Comparison of ENCODE assay signal across 11 cellular contexts in the genomic region with DNA sequence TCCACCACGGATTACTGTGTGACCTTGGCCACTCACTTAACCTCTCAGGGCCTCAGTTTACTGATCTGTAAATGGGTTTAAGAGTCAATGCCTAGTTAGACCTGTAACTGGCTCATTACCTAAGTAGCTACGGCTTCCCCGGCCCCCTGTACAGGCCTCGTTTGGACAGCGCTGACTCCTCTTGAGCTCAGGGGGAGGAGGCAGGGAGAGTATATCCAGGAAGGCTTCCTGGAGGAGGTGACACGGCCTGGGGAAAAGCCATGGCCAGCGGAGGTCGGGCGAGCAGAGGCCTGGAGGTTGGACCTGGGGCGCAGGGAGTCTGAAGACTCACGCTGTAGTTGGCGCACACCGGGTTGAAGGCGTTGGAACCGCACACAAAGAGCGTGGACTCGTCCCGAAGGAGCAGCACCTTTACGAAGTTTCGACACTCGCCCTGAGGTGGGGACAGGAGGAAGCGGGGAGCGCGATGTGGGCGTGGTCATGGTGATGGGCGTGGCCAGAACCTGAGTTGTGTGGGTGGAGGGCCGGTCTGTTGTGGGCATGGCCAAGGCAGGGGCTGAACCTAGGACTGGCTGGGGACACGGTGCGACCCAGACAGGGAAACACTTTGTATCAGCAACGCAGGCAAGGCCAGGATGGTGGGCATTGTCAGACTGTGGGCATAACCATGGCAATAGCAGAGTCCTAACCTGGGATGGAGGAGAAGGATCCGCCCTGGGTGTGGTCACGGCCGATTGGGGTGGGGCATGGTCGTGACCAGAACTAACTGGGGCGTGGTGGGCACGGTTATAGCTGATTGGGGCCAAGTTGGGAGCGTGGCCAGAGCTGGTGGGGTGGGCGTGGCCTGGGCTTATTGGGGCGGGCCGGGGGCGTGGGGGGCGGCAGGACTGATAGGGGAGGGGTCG. TPM values are rescaled to one million over a fixed set of nuclear protein-coding genes. Genes with fewer than 3 reads are reported as not detected.
DNase-seq lines count a peak whose midpoint lies in the region; ATAC-seq, FAIRE-seq and TF ChIP-seq lines count a peak whose summit lies in the region.
"Had no signal": no experiment of that assay in that cellular context is flagged by ENCODE, and none has a peak within 500 bp of the region (broad histone marks: within the 10 kb centered on the region; RNA-seq: fewer than 3 reads in every experiment).

No MANE protein-coding gene starts in this region.

- peak; percentile 84 for ATAC-seq in K562
- ATAC-seq in GM19328 (IDR thresholded peaks at IDR 0.05; ENCODE audit: unreplicated experiment): no peak
- ATAC-seq in HG02763 (IDR thresholded peaks at IDR 0.05; ENCODE audit: unreplicated experiment): no peak

- peak overlapping the region; percentile 94 for H3K4me2 ChIP-seq in K562 (ENCODE audit: insufficient read depth, low read length)

- H3K4me1 ChIP-seq in K562 (replicated peaks in 1 of 2; ENCODE audit: control insufficient read depth in 2 of 2, insufficient read depth in 2 of 2, low read length in 2 of 2): peaks cover 11 to 53% of the 10 kb centered on the region in 2 experiments

- no peaks in the 10 kb centered on the region for H3K27me3 ChIP-seq in K562 (ENCODE audit: control insufficient read depth in 2 of 2, insufficient read depth in 2 of 2, low read length in 2 of 2)
- H3K27me3 ChIP-seq: sigmoid colon had no signal

- CTCF ChIA-PET in K562 (lab: Yijun Ruan, JAX; ENCODE audit: low intra/inter-chr PET ratio): interaction anchor here (3.2 kb wide), 1 partner anchor 81 kb away, joined by 29 read pairs; no protein-coding TSS in a partner anchor

- peak; percentile 85 for DNase-seq in COLO829 (ENCODE audit: low spot score)
- peak; percentile 15 for DNase-seq in Jurkat, Clone E6-1 (ENCODE audit: low read depth, low spot score)
- DNase-seq in K562 (ENCODE audit: extremely low read depth in 1 of 4, low spot score in 3 of 4): peak; percentile 91 to 94 (median 92)
- DNase-seq in Kasumi-1 (lab: John Stamatoyannopoulos, UW): no peak
- DNase-seq: activated T-cell treated with anti-CD3 and anti-CD28 coated beads for 4 hours, COR-L47, KG1, NCI-H510A treated with DMSO at 0.1 percent for 48 hours, sigmoid colon had no signal

- no peaks in the 10 kb centered on the region for H3K9me1 ChIP-seq in K562 (ENCODE audit: control insufficient read depth, insufficient read depth, low read length)

- no peak for TF ChIP-seq POLR2A in K562 (conservative IDR thresholded peaks at IDR 0.05)

- TF ChIP-seq RAD21 in K562 (CRISPR knock-in tag; conservative IDR thresholded peaks at IDR 0.05 in 1 of 2, IDR thresholded peaks at IDR 0.05 in 1 of 2): no peak

- FAIRE-seq in K562 (lab: Jason Lieb, UNC): peak; percentile 96

- POLR2A ChIA-PET in K562 (lab: Yijun Ruan, JAX): interaction anchor here (1.0 to 1.2 kb wide), 3 partner anchors 8 to 15 kb away, joined by 3 to 6 read pairs (median 3); no protein-coding TSS in a partner anchor

- intact Hi-C loops in K562 (cut with micrococcal nuclease): loop anchor here (5.0 kb wide), 1 partner anchor 81 kb away; a partner anchor contains a TSS

- no TSS peak for BruUV-seq in K562 (replicated peaks; lab: Mats Ljungman, UMichigan)

- TF ChIP-seq EP300 in K562 (IDR thresholded peaks at IDR 0.05; ENCODE audit: low read length): no peak

- in situ Hi-C loops in K562 (cut with MboI): no loop called here

- H3K79me2 ChIP-seq in K562 (ENCODE audit: control insufficient read depth, insufficient read depth, low read length): no peaks in the 10 kb centered on the region

- H3K9ac ChIP-seq in K562 (ENCODE audit: insufficient read depth in 1 of 2, low read depth in 2 of 2, low read length in 2 of 2): peak overlapping the region; percentile 34 to 89; a peak in 3 of 4 replicates

- H3K36me3 ChIP-seq in K562 (ENCODE audit: control insufficient read depth, insufficient read depth, low read length): no peaks in the 10 kb centered on the region
- H3K36me3 ChIP-seq: sigmoid colon had no signal

- H3K27ac ChIP-seq in K562 (ENCODE audit: extremely low read depth, low read depth, low read length): peak overlapping the region; percentile 67
- H3K27ac ChIP-seq: sigmoid colon had no signal

- no peak for TF ChIP-seq CTCF in K562 (IDR thresholded peaks at IDR 0.05 in 2 of 3, conservative IDR thresholded peaks at IDR 0.05 in 1 of 3; ENCODE audit: insufficient read depth in 2 of 3, low read depth in 1 of 3, low read length in 3 of 3)

- H4K20me1 ChIP-seq in K562 (replicated peaks; ENCODE audit: control insufficient read depth, insufficient read depth, low read length): no peaks in the 10 kb centered on the region

- 3% methylated on average over 43 of the region's 43 CpGs for WGBS in K562 (ENCODE audit: insufficient coverage, low coverage, missing lambda C conversion rate)

- H2AFZ ChIP-seq in K562 (ENCODE audit: low read depth, low read length): peak overlapping the region; percentile 91

- no peaks in the 10 kb centered on the region for H3K9me3 ChIP-seq in K562 (replicated peaks; ENCODE audit: control insufficient read depth, insufficient read depth, low read depth, low read length)
- H3K9me3 ChIP-seq: sigmoid colon had no signal

- no peak overlapping the region for H3K4me3 ChIP-seq in Jurkat, Clone E6-1 (ENCODE audit: low read length)
- peak overlapping the region; percentile 40 for H3K4me3 ChIP-seq in K562
- H3K4me3 ChIP-seq: sigmoid colon had no signal

RNA-seq across cellular contexts. Expression of a gene that starts 3.6 kb away (rescaled TPM):
- polyA plus RNA-seq in Jurkat, Clone E6-1 (2012; ENCODE audit: insufficient read depth, insufficient read length): 2.2 TPM
- total RNA-seq in K562 (2011; cell fraction: chromatin; rRNA removed; ENCODE audit: low replicate concordance): 3.4 and 12.9 TPM in 2 replicates
- 12.9 and 13.2 TPM in 2 replicates for total RNA-seq in K562 (2011; cell fraction: nucleolus; rRNA removed)
- 9.3 and 10.5 TPM in 2 replicates for total RNA-seq in K562 (2011; cell fraction: nucleoplasm; rRNA removed)
- total RNA-seq in K562 (2014; rRNA removed) (2.5 and 2.7 TPM in 2 replicates), K562 (2014; rRNA removed; fragmentation: Illumina TruSeq; extraction: Trizol) (0.57 and 0.65 TPM in 2 replicates), K562 (2015; rRNA removed; fragmentation: Illumina TruSeq; extraction: Trizol) (0.83 and 1.1 TPM in 2 replicates), K562 (2021) (3.7 and 4.6 TPM in 2 replicates)
- polyA plus RNA-seq in K562 (2011; rRNA removed) (2.6 and 4.9 TPM in 2 replicates), K562 (2014; fragmentation: Illumina TruSeq; extraction: Trizol) (1.4 and 2.7 TPM in 2 replicates), K562 (2014; fragmentation: Nextera tagmentation; extraction: Ambion mirVana) (not detected), K562 (2014; rRNA removed) (1.7 and 3.8 TPM in 2 replicates)
- 6.8 and 8.8 TPM in 2 replicates for polyA plus RNA-seq in K562 (2011; cell fraction: cytosol; rRNA removed)
- 7.2 and 8.1 TPM in 2 replicates for polyA plus RNA-seq in K562 (2011; cell fraction: nucleus; rRNA removed)
- 1.3 and 1.6 TPM in 2 replicates for polyA plus RNA-seq in K562 (2012)
- polyA minus RNA-seq in K562 (2011; rRNA and poly(A)+ RNA removed): 5.1 and 7.6 TPM in 2 replicates
- polyA minus RNA-seq in K562 (2011; cell fraction: cytosol; rRNA and poly(A)+ RNA removed): 9.4 and 13.2 TPM in 2 replicates
- 4.4 and 7.0 TPM in 2 replicates for polyA minus RNA-seq in K562 (2011; cell fraction: nucleus; rRNA and poly(A)+ RNA removed)

RNA-seq across cellular contexts. Expression of a gene that starts 16.1 kb away (rescaled TPM):
- not detected for polyA plus RNA-seq in Jurkat, Clone E6-1 (2012; ENCODE audit: insufficient read depth, insufficient read length)
- 5.0 and 14.6 TPM in 2 replicates for total RNA-seq in K562 (2011; cell fraction: chromatin; rRNA removed; ENCODE audit: low replicate concordance)
- total RNA-seq in K562 (2011; cell fraction: nucleolus; rRNA removed): 18.2 and 23.3 TPM in 2 replicates
- total RNA-seq in K562 (2011; cell fraction: nucleoplasm; rRNA removed): 12.4 and 14.4 TPM in 2 replicates
- 8.4 and 10.6 TPM in 2 replicates for total RNA-seq in K562 (2014; rRNA removed)
- total RNA-seq in K562 (2014; rRNA removed; fragmentation: Illumina TruSeq; extraction: Trizol): 3.8 and 4.6 TPM in 2 replicates
- 9.4 and 9.5 TPM in 2 replicates for total RNA-seq in K562 (2015; rRNA removed; fragmentation: Illumina TruSeq; extraction: Trizol)
- total RNA-seq in K562 (2021): 11.5 and 11.7 TPM in 2 replicates
- polyA plus RNA-seq in K562 (2011; rRNA removed): 10.9 and 11.9 TPM in 2 replicates
- polyA plus RNA-seq in K562 (2011; cell fraction: cytosol; rRNA removed): 15.4 and 23.9 TPM in 2 replicates
- 2.7 and 3.4 TPM in 2 replicates for polyA plus RNA-seq in K562 (2011; cell fraction: nucleus; rRNA removed)
- 9.0 and 20.7 TPM in 2 replicates for polyA plus RNA-seq in K562 (2012)
- 8.7 and 12.6 TPM in 2 replicates for polyA plus RNA-seq in K562 (2014; fragmentation: Illumina TruSeq; extraction: Trizol)
- 1 to 10 TPM; 1.5 to 5.1 TPM for polyA plus RNA-seq in K562 (2014; fragmentation: Nextera tagmentation; extraction: Ambion mirVana)
- polyA plus RNA-seq in K562 (2014; rRNA removed): 11.9 and 12.3 TPM in 2 replicates
- 3.2 and 3.6 TPM in 2 replicates for polyA minus RNA-seq in K562 (2011; rRNA and poly(A)+ RNA removed)
- polyA minus RNA-seq in K562 (2011; cell fraction: cytosol; rRNA and poly(A)+ RNA removed): 6.2 and 7.6 TPM in 2 replicates
- 1.2 and 2.6 TPM in 2 replicates for polyA minus RNA-seq in K562 (2011; cell fraction: nucleus; rRNA and poly(A)+ RNA removed)

RNA-seq across cellular contexts. Expression of a gene that starts 20.9 kb away (rescaled TPM):
- polyA plus RNA-seq in Jurkat, Clone E6-1 (2012; ENCODE audit: insufficient read depth, insufficient read length): not detected
- total RNA-seq in K562 (2011; cell fraction: chromatin; rRNA removed; ENCODE audit: low replicate concordance): 8.0 and 24.6 TPM in 2 replicates
- 11.3 and 12.8 TPM in 2 replicates for total RNA-seq in K562 (2011; cell fraction: nucleolus; rRNA removed)
- total RNA-seq in K562 (2011; cell fraction: nucleoplasm; rRNA removed): 10.8 and 12.9 TPM in 2 replicates
- total RNA-seq in K562 (2014; rRNA removed) (0.50 and 0.86 TPM in 2 replicates), K562 (2014; rRNA removed; fragmentation: Illumina TruSeq; extraction: Trizol) (0.15 and 0.26 TPM in 2 replicates), K562 (2015; rRNA removed; fragmentation: Illumina TruSeq; extraction: Trizol) (0.07 TPM in 1 of 2 replicates, not detected in the other), K562 (2021) (1.3 TPM in 2 replicates)
- polyA plus RNA-seq in K562 (2011; rRNA removed) (1.3 and 1.6 TPM in 2 replicates), K562 (2014; fragmentation: Illumina TruSeq; extraction: Trizol) (0.54 and 0.62 TPM in 2 replicates), K562 (2014; fragmentation: Nextera tagmentation; extraction: Ambion mirVana) (under 1 TPM; 0.04 TPM), K562 (2014; rRNA removed) (0.85 and 0.94 TPM in 2 replicates)
- polyA plus RNA-seq in K562 (2011; cell fraction: cytosol; rRNA removed): 1.0 and 1.3 TPM in 2 replicates
- polyA plus RNA-seq in K562 (2011; cell fraction: nucleus; rRNA removed): 3.6 and 9.2 TPM in 2 replicates
- polyA plus RNA-seq in K562 (2012): 0.50 and 0.51 TPM in 2 replicates
- polyA minus RNA-seq in K562 (2011; rRNA and poly(A)+ RNA removed): 0.81 and 1.5 TPM in 2 replicates
- polyA minus RNA-seq in K562 (2011; cell fraction: cytosol; rRNA and poly(A)+ RNA removed): 0.95 TPM in 1 of 2 replicates, not detected in the other
- polyA minus RNA-seq in K562 (2011; cell fraction: nucleus; rRNA and poly(A)+ RNA removed): 2.0 and 2.8 TPM in 2 replicates

RNA-seq across cellular contexts. Expression of a gene that starts 37.6 kb away (rescaled TPM):
- polyA plus RNA-seq in Jurkat, Clone E6-1 (2012; ENCODE audit: insufficient read depth, insufficient read length): not detected
- 1.0 and 3.0 TPM in 2 replicates for total RNA-seq in K562 (2011; cell fraction: chromatin; rRNA removed; ENCODE audit: low replicate concordance)
- 0.92 and 1.2 TPM in 2 replicates for total RNA-seq in K562 (2011; cell fraction: nucleolus; rRNA removed)
- total RNA-seq in K562 (2011; cell fraction: nucleoplasm; rRNA removed): 0.53 and 0.81 TPM in 2 replicates
- total RNA-seq in K562 (2014; rRNA removed) (0.08 and 0.14 TPM in 2 replicates), K562 (2014; rRNA removed; fragmentation: Illumina TruSeq; extraction: Trizol) (0.04 TPM in 1 of 2 replicates, not detected in the other), K562 (2015; rRNA removed; fragmentation: Illumina TruSeq; extraction: Trizol) (0.04 TPM in 1 of 2 replicates, not detected in the other), K562 (2021) (0.09 TPM in 2 replicates)
- polyA plus RNA-seq in K562 (2011; rRNA removed) (0.06 and 0.12 TPM in 2 replicates), K562 (2014; fragmentation: Illumina TruSeq; extraction: Trizol) (0.04 and 0.08 TPM in 2 replicates), K562 (2014; fragmentation: Nextera tagmentation; extraction: Ambion mirVana) (not detected), K562 (2014; rRNA removed) (0.07 and 0.16 TPM in 2 replicates)
- polyA plus RNA-seq in K562 (2011; cell fraction: cytosol; rRNA removed): 0.06 and 0.15 TPM in 2 replicates
- 0.41 and 0.92 TPM in 2 replicates for polyA plus RNA-seq in K562 (2011; cell fraction: nucleus; rRNA removed)
- polyA plus RNA-seq in K562 (2012): 0.10 and 0.17 TPM in 2 replicates
- 0.07 TPM in 1 of 2 replicates, not detected in the other for polyA minus RNA-seq in K562 (2011; rRNA and poly(A)+ RNA removed)
- polyA minus RNA-seq in K562 (2011; cell fraction: cytosol; rRNA and poly(A)+ RNA removed): not detected in 2 replicates
- polyA minus RNA-seq in K562 (2011; cell fraction: nucleus; rRNA and poly(A)+ RNA removed): 0.11 and 0.13 TPM in 2 replicates

Comparison
In these comparisons a context has a peak if more than half of its experiments do, and no peak if none do; other contexts are left out.
1. DNase-seq: peak in COLO829 (single experiment), Jurkat, Clone E6-1 (single experiment) and K562 (4 of 4); none in Kasumi-1 (0 of 2).